ENCODE assay signal across 1 cellular context in the genomic region with DNA sequence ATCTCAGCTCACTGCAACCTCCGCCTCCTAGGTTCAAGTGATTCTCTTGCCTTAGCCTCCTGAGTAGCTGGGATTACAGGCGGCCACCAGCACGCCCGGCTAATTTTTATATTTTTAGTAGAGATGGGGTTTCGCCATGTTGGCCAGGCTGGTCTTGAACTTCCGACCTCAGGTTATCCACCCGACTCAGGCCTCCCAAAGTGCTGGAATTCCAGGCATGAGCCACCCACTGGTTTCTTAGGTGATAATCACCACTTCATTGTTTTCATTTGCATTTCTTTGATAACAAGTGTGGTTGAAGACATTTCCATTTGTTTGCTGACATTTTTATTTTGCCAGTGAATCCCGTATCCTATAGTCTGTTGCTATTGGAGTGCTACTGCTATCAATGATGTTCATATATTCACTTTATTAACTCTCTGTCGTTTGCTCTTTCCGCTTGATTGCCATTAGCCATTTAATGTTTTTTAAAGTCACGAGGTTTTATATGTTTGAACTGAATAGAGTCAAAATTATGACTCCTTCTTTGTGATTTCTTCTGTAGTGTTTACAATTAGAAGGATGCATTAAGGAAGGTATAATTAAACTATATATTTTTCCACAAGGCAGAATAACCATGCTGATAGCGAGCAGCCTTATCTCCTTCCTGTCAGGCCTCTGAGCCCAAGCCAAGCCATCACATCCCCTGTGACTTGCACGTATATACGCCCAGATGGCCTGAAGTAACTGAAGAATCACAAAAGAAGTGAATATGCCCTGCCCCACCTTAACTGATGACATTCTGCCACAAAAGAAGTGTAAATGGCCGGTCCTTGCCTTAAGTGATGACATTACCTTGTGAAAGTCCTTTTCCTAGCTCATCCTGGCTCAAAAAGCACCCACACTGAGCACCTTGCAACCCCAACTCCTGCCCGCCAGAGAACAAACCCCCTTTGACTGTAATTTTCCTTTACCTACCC.
TF ChIP-seq lines count a peak whose summit lies in the region.

No MANE protein-coding gene starts in this region.

TF ChIP-seq in H1, 55 proteins besides CTCF, POLR2A, EP300 and RAD21:
- TF ChIP-seq BCL11A (IDR thresholded peaks at IDR 0.05; ENCODE audit: low read depth in 2 of 2, low read length in 2 of 2) (peak in 1 of 2 experiments; percentile 22), TCF12 (IDR thresholded peaks at IDR 0.05; ENCODE audit: low read depth, low read length) (peak; percentile 67; the same call in 1 of the 2 replicates), POU5F1 (IDR thresholded peaks at IDR 0.05; ENCODE audit: low read depth, low read length) (0 out of 2 replicates have a peak, but pooled peaks have one; percentile 32), SIN3A (conservative IDR thresholded peaks at IDR 0.05 in 1 of 2, IDR thresholded peaks at IDR 0.05 in 1 of 2; ENCODE audit: low read depth in 1 of 2, low read length in 2 of 2) (peak; percentile 1 to 63; a peak in 1 of 4 replicates), TEAD4 (IDR thresholded peaks at IDR 0.05; ENCODE audit: low read depth, low read length) (peak; percentile 99), SP1 (IDR thresholded peaks at IDR 0.05; ENCODE audit: low read depth, low read length) (peak; percentile 70), KDM1A (IDR thresholded peaks at IDR 0.05; ENCODE audit: borderline replicate concordance, low read length) (peak; percentile 83; the same call in 1 of the 2 replicates), TBP (IDR thresholded peaks at IDR 0.05; ENCODE audit: low read depth, low read length) (peak; percentile 36; the same call in 1 of the 2 replicates), NANOG (IDR thresholded peaks at IDR 0.05; ENCODE audit: insufficient read depth, low read depth, low read length, poor library complexity, severe bottlenecking) (peak; percentile 90), YY1 (IDR thresholded peaks at IDR 0.05; ENCODE audit: low read depth, low read length) (0 out of 2 replicates have a peak, but pooled peaks have one; percentile 37), ASH2L (IDR thresholded peaks at IDR 0.05; ENCODE audit: low read length) (peak; percentile 55)
TF ChIP-seq in H1: peak in this region for 11; not testable (repeated sequence) for 44.
